ENCODE assay signal across 9 cellular contexts in the genomic region with DNA sequence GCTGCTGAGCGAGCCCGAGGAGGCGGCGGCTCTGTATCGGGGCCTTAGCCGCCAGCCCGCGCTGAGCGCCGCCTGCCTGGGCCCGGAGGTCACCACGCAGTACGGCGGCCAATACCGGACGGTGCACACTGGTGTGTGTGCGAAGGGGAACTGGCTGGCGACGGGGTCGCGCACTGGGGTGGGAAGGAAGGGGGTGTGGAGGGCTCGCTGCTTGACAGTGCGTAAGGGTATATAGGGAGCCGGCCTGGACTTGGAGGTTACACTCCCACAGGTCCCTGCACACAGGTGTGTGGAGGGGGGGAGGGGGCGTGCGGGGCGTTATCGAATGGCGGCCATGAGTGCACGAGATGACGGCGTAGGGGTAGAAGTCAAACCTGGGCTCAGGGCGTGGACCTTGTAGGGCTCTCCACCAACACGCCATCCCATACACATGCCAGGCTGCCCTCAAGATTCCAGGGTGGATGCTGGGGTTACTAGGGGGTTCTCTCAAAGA. TPM values are rescaled to one million over a fixed set of nuclear protein-coding genes. Genes with fewer than 3 reads are reported as not detected.
DNase-seq lines count a peak whose midpoint lies in the region; ATAC-seq, FAIRE-seq and TF ChIP-seq lines count a peak whose summit lies in the region.
"Had no signal": no experiment of that assay in that cellular context is flagged by ENCODE, and none has a peak within 500 bp of the region (broad histone marks: within the 10 kb centered on the region; RNA-seq: fewer than 3 reads in every experiment).

No MANE protein-coding gene starts in this region.

- intact Hi-C loops in activated T-helper 1 cell treated with anti-CD3 and anti-CD28 coated beads, Interleukin-12 subunit alpha, Interleukin-12 subunit beta, Interleukin-2, Interleukin-4 antibody, amounts not matched to agents 30 ng/mL and 10 ng/mL and 1 ng/mL, durations not matched to agents 14 hours and 24 hours and 36 hours (cut with micrococcal nuclease) = loop anchor here (1.0 to 5.0 kb wide), 10 partner anchors 15 to 1118 kb away; a partner anchor contains a TSS

- peaks cover 1% of the 10 kb centered on the region; the same call in 1 of the 2 replicates for H3K4me1 ChIP-seq in iPS DF 6.9 (ENCODE audit: control insufficient read depth, insufficient read depth, low read length)

- ATAC-seq in GM19438 (IDR thresholded peaks at IDR 0.05; ENCODE audit: low read depth, unreplicated experiment) (peak; percentile 20), HG03354 (IDR thresholded peaks at IDR 0.05; ENCODE audit: poor library complexity, severe bottlenecking, unreplicated experiment) (peak; percentile 34)

- H3K36me3 Mint-ChIP-seq in activated T-helper 1 cell treated with anti-CD3 and anti-CD28 coated beads, Interleukin-12 subunit alpha, Interleukin-12 subunit beta, Interleukin-2, Interleukin-4 antibody, amounts not matched to agents 30 ng/mL and 10 ng/mL and 1 ng/mL, durations not matched to agents 14 hours and 24 hours and 36 hours (ENCODE audit: low read depth) = peaks cover 17% of the 10 kb centered on the region

- WGBS in iPS DF 6.9 (ENCODE audit: insufficient coverage, insufficient read length) = no CpG with 5 or more reads among the region's 34 CpGs

- DNase-seq in activated T-helper 1 cell treated with anti-CD3 and anti-CD28 coated beads, Interleukin-12 subunit alpha, Interleukin-12 subunit beta, Interleukin-2, Interleukin-4 antibody, amounts not matched to agents 30 ng/mL and 10 ng/mL and 1 ng/mL, durations not matched to agents 14 hours and 24 hours and 36 hours (ENCODE audit: low spot score) = no peak
- no peak for DNase-seq in iPS DF 6.9 (ENCODE audit: low read depth, low spot score)
- DNase-seq in stimulated activated CD4-positive, alpha-beta T cell treated with anti-CD3 and anti-CD28 coated beads, Interleukin-4, amount 100 ng/mL, for 24 hours = peak; percentile 23
- DNase-seq in DMS153 treated with DMSO at 0.1 percent for 48 hours (lab: John Stamatoyannopoulos, UW; ENCODE audit: unreplicated experiment) = no peak
- DNase-seq in GM13976 (ENCODE audit: low spot score) = no peak
- DNase-seq in GM12891 (ENCODE audit: insufficient read length, low spot score) = no peak

- peaks cover 19% of the 10 kb centered on the region for H3K4me1 Mint-ChIP-seq in activated T-helper 1 cell treated with anti-CD3 and anti-CD28 coated beads, Interleukin-12 subunit alpha, Interleukin-12 subunit beta, Interleukin-2, Interleukin-4 antibody, amounts not matched to agents 30 ng/mL and 10 ng/mL and 1 ng/mL, durations not matched to agents 14 hours and 24 hours and 36 hours (ENCODE audit: low read depth)

- peak overlapping the region; percentile 68 for H3K4me3 ChIP-seq in iPS DF 6.9 (ENCODE audit: low read length)

- TF ChIP-seq CTCF in GM13976 (IDR thresholded peaks at IDR 0.05; ENCODE audit: borderline replicate concordance, control extremely low read depth, extremely low read depth, insufficient read depth, missing control alignments) = no peak

- H3K4me3 Mint-ChIP-seq in activated T-helper 1 cell treated with anti-CD3 and anti-CD28 coated beads, Interleukin-12 subunit alpha, Interleukin-12 subunit beta, Interleukin-2, Interleukin-4 antibody, amounts not matched to agents 30 ng/mL and 10 ng/mL and 1 ng/mL, durations not matched to agents 14 hours and 24 hours and 36 hours = peak overlapping the region; percentile 87

- FAIRE-seq in GM12891 (lab: Jason Lieb, UNC) = no peak

- no peaks in the 10 kb centered on the region for H3K27me3 ChIP-seq in iPS DF 6.9 (ENCODE audit: control insufficient read depth, insufficient read depth, low read length)

- H3K36me3 ChIP-seq in iPS DF 6.9 (ENCODE audit: control insufficient read depth, insufficient read depth, low read length) = peaks cover 37% of the 10 kb centered on the region

- no peaks in the 10 kb centered on the region for H3K9me3 Mint-ChIP-seq in activated T-helper 1 cell treated with anti-CD3 and anti-CD28 coated beads, Interleukin-12 subunit alpha, Interleukin-12 subunit beta, Interleukin-2, Interleukin-4 antibody, amounts not matched to agents 30 ng/mL and 10 ng/mL and 1 ng/mL, durations not matched to agents 14 hours and 24 hours and 36 hours

- no peak overlapping the region for H3K27ac ChIP-seq in iPS DF 6.9 (ENCODE audit: low read length)

- H3K9me3 ChIP-seq in iPS DF 6.9 (ENCODE audit: control insufficient read depth, insufficient read depth, low read length) = no peaks in the 10 kb centered on the region

- no peak overlapping the region for H3K27ac Mint-ChIP-seq in activated T-helper 1 cell treated with anti-CD3 and anti-CD28 coated beads, Interleukin-12 subunit alpha, Interleukin-12 subunit beta, Interleukin-2, Interleukin-4 antibody, amounts not matched to agents 30 ng/mL and 10 ng/mL and 1 ng/mL, durations not matched to agents 14 hours and 24 hours and 36 hours

- TF ChIP-seq POLR2A in GM12891 (IDR thresholded peaks at IDR 0.05; ENCODE audit: low read depth, low read length) = no peak

- in situ Hi-C loops in GM13976 (cut with MboI; ENCODE audit: low sequenced_read_pairs, unreplicated experiment) = loop anchor here (10.0 kb wide), 1 partner anchor 130 kb away; no protein-coding TSS in a partner anchor

- no peaks in the 10 kb centered on the region for H3K27me3 Mint-ChIP-seq in activated T-helper 1 cell treated with anti-CD3 and anti-CD28 coated beads, Interleukin-12 subunit alpha, Interleukin-12 subunit beta, Interleukin-2, Interleukin-4 antibody, amounts not matched to agents 30 ng/mL and 10 ng/mL and 1 ng/mL, durations not matched to agents 14 hours and 24 hours and 36 hours (ENCODE audit: insufficient read depth)

TF ChIP-seq in GM12891, 5 proteins besides CTCF, POLR2A, EP300 and RAD21:
- no peak for TF ChIP-seq PAX5 (IDR thresholded peaks at IDR 0.05; ENCODE audit: insufficient read depth, low read length, severe bottlenecking)
- TF ChIP-seq SPI1 (IDR thresholded peaks at IDR 0.05; ENCODE audit: low read depth, low read length) = no peak; the same call in 1 of the 2 replicates
- TF ChIP-seq POLR2AphosphoS5 (IDR thresholded peaks at IDR 0.05; ENCODE audit: low read depth, low read length) = no peak
- TF ChIP-seq TAF1 (IDR thresholded peaks at IDR 0.05; ENCODE audit: low read depth, low read length) = no peak
- no peak for TF ChIP-seq POU2F2 (IDR thresholded peaks at IDR 0.05; ENCODE audit: low read depth, low read length)

RNA-seq across cellular contexts. Expression of a gene that starts 0.4 kb away (rescaled TPM):
- total RNA-seq in activated T-helper 1 cell treated with anti-CD3 and anti-CD28 coated beads, Interleukin-12 subunit alpha, Interleukin-12 subunit beta, Interleukin-2, Interleukin-4 antibody, amounts not matched to agents 30 ng/mL and 10 ng/mL and 1 ng/mL, durations not matched to agents 14 hours and 24 hours and 36 hours = 113 and 115 TPM in 2 replicates
- polyA plus RNA-seq in GM12891 (2012; ENCODE audit: low read depth, missing spikeins) = 80.9 TPM

RNA-seq across cellular contexts. Expression of a gene that starts 14.7 kb away (rescaled TPM):
- total RNA-seq in activated T-helper 1 cell treated with anti-CD3 and anti-CD28 coated beads, Interleukin-12 subunit alpha, Interleukin-12 subunit beta, Interleukin-2, Interleukin-4 antibody, amounts not matched to agents 30 ng/mL and 10 ng/mL and 1 ng/mL, durations not matched to agents 14 hours and 24 hours and 36 hours = 6.5 and 8.2 TPM in 2 replicates
- polyA plus RNA-seq in GM12891 (2012; ENCODE audit: low read depth, missing spikeins) = 21.7 TPM

RNA-seq across cellular contexts. Expression of a gene that starts 14.8 kb away (rescaled TPM):
- total RNA-seq in activated T-helper 1 cell treated with anti-CD3 and anti-CD28 coated beads, Interleukin-12 subunit alpha, Interleukin-12 subunit beta, Interleukin-2, Interleukin-4 antibody, amounts not matched to agents 30 ng/mL and 10 ng/mL and 1 ng/mL, durations not matched to agents 14 hours and 24 hours and 36 hours = 53.8 and 54.3 TPM in 2 replicates
- 7.8 TPM for polyA plus RNA-seq in GM12891 (2012; ENCODE audit: low read depth, missing spikeins)

RNA-seq across cellular contexts. Expression of a gene that starts 44.9 kb away (rescaled TPM):
- total RNA-seq in activated T-helper 1 cell treated with anti-CD3 and anti-CD28 coated beads, Interleukin-12 subunit alpha, Interleukin-12 subunit beta, Interleukin-2, Interleukin-4 antibody, amounts not matched to agents 30 ng/mL and 10 ng/mL and 1 ng/mL, durations not matched to agents 14 hours and 24 hours and 36 hours = 0.39 TPM in 1 of 2 replicates, not detected in the other
- polyA plus RNA-seq in GM12891 (2012; ENCODE audit: low read depth, missing spikeins) = 1.0 TPM
- total RNA-seq: dermis microvascular lymphatic vessel endothelial cell had no signal

RNA-seq across cellular contexts. Expression of a gene that starts 49.2 kb away (rescaled TPM):
- total RNA-seq in activated T-helper 1 cell treated with anti-CD3 and anti-CD28 coated beads, Interleukin-12 subunit alpha, Interleukin-12 subunit beta, Interleukin-2, Interleukin-4 antibody, amounts not matched to agents 30 ng/mL and 10 ng/mL and 1 ng/mL, durations not matched to agents 14 hours and 24 hours and 36 hours = 49.1 and 49.2 TPM in 2 replicates
- polyA plus RNA-seq in GM12891 (2012; ENCODE audit: low read depth, missing spikeins) = 18.9 TPM
